Comparison of ENCODE assay signal across 19 cellular contexts in the genomic region with DNA sequence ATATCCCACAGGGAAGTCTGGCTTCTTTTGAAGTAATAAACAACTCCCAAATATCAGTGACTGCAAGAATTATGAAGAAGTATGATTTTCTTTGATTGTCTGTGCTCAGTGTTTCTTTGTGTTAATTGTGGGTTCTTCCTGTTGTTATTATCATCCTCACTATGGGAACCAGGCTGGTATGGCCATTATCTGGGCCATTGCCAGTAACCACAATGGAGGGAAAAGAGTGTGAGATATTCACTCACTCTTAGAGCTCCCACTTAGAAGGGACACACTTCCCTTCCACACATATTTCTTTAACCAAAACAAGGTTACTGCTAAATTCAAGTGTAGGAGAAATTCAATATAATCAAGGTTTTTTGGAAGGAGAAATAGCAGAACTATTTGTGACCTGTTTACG.
"Had no signal": no experiment of that assay in that cellular context is flagged by ENCODE, and none has a peak within 500 bp of the region (broad histone marks: within the 10 kb centered on the region; RNA-seq: fewer than 3 reads in every experiment).

No MANE protein-coding gene starts in this region.

- ATAC-seq: activated naive CD4-positive, alpha-beta T cell treated with anti-CD3 and anti-CD28 coated beads, Interleukin-2, amount 50 U/mL, for 72 hours; activated T-cell treated with anti-CD3 and anti-CD28 coated beads, Interleukin-2, amount 50 U/mL, for 72 hours; heart left ventricle; natural killer cell treated with Interleukin-12 subunit alpha and Interleukin-12 subunit beta and Interleukin-15 and Interleukin-18, amount 100 ng/mL, for 72 hours had no signal

- H3K27me3 ChIP-seq: heart left ventricle, right atrium auricular region, tibial nerve, uterus had no signal

- H3K36me3 ChIP-seq: heart left ventricle, right atrium auricular region, tibial nerve, uterus had no signal

- H3K27ac ChIP-seq: epithelial cell of prostate, heart left ventricle, right atrium auricular region, skin epidermis, tibial nerve, uterus had no signal

- H3K4me3 ChIP-seq: heart left ventricle, right atrium auricular region, skin epidermis, tibial nerve, uterus had no signal

- DNase-seq: activated B cell treated with CpG ODN at 0.5 μM for 24 hours; activated CD4-positive, alpha-beta T cell treated with anti-CD3 and anti-CD28 coated beads, Interleukin-2, amount 10 ng/mL, durations not matched to agents 7 days and 5 days; activated CD8-positive, alpha-beta memory T cell treated with anti-CD3 and anti-CD28 coated beads, Interleukin-2, amount 50 U/mL, for 48 hours; activated gamma-delta T cell; activated T-cell treated with anti-CD3 and anti-CD28 coated beads, Interleukin-2, amount 50 U/mL, for 72 hours; amniotic stem cell; heart left ventricle; immature natural killer cell; occipital lobe; stimulated activated CD4-positive, alpha-beta T cell treated with anti-CD3 and anti-CD28 coated beads, Interleukin-4, amount 100 ng/mL, for 24 hours; stimulated activated naive CD4-positive, alpha-beta T cell treated with Interleukin-2 at 50 U/mL for 16 hours; substantia nigra; uterus had no signal

- H3K9me3 ChIP-seq: tibial nerve, uterus had no signal

- H3K4me1 ChIP-seq: heart left ventricle, right atrium auricular region, tibial nerve, uterus had no signal
